In the genomic region with DNA sequence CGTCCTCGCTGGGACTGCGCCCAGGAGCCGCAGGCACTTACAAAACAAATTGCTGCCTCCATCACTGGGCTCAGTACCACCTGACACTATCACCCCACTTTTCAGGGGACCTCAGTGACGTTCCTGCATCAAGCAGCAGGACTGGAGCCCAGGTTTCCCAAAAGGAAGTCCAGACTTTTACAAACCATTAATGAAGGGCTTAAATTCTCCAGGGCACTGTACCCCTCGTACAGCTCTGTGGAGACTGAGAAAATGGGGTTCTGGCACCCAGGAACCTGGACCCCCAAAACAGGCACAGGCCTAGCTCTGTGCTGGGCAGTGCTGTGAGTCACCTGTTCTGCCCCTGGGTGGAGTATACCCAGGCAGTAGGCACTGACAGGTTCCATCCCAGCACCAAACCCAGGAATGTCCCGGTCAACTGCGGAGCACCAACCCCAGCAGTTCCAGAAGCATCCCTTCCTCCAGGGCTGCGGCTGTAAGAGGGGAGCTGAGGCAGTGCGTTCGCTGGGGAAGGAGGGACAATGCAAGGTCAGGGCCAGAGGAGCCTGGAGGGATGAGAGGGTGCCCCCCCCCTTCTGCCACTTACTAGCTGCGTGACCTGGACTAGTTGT, we compare ENCODE assay signal across 8 cellular contexts. TPM values are rescaled to one million over a fixed set of nuclear protein-coding genes. Genes with fewer than 3 reads are reported as not detected.
DNase-seq lines count a peak whose midpoint lies in the region; ATAC-seq and TF ChIP-seq lines count a peak whose summit lies in the region.

No MANE protein-coding gene starts in this region.

- DNase-seq in T-helper 2 cell treated with Interferon-gamma antibody and Interleukin-4, amounts not matched to agents 5 μg/mL and 100 μg/mL, for 36 hours (ENCODE audit: low spot score): no peak
- no peak for DNase-seq in T-helper 2 cell
- DNase-seq in Peyer's patch: no peak
- DNase-seq in fibroblast of the aortic adventitia (ENCODE audit: low read depth): no peak
- no peak for DNase-seq in stimulated activated naive B cell treated with anti-CD40 and anti-IgM and Interleukin-4, amounts not matched to agents 10 μg/mL and 1 μg/mL and 100 μg/mL, for 72 hours
- no peak for DNase-seq in left colon
- DNase-seq in GM19240 (ENCODE audit: insufficient read length, low spot score): no peak
- no peak for DNase-seq in DMS 273 (lab: John Stamatoyannopoulos, UW; ENCODE audit: unreplicated experiment)

- H3K4me1 ChIP-seq in Peyer's patch: peaks cover 0 to 26% (median 21%) of the 10 kb centered on the region in 4 donors

- ATAC-seq in stimulated activated naive B cell treated with anti-CD40 and anti-IgM and Interleukin-4, amounts not matched to agents 10 μg/mL and 1 μg/mL and 100 μg/mL, for 72 hours (replicated peaks): peak; percentile 2 to 8
- no peak for ATAC-seq in left colon

- intact Hi-C loops in left colon (cut with DNase I, micrococcal nuclease): no loop called here

- H3K27ac ChIP-seq in Peyer's patch: no peak overlapping the region

- no peaks in the 10 kb centered on the region for H3K9me3 ChIP-seq in Peyer's patch

- H3K36me3 ChIP-seq in Peyer's patch: no peaks in the 10 kb centered on the region

- H3K27me3 Mint-ChIP-seq in T-helper 2 cell treated with Interferon-gamma antibody and Interleukin-4, amounts not matched to agents 5 μg/mL and 100 μg/mL, for 36 hours (ENCODE audit: low read depth): peaks cover 64% of the 10 kb centered on the region
- H3K27me3 Mint-ChIP-seq in stimulated activated naive B cell treated with anti-CD40 and anti-IgM and Interleukin-4, amounts not matched to agents 10 μg/mL and 1 μg/mL and 100 μg/mL, for 72 hours: peaks cover 49 to 81% of the 10 kb centered on the region in 2 donors

- peak overlapping the region in 3 of 4 donors; percentile 56 to 65 (median 60) for H3K4me3 ChIP-seq in Peyer's patch
- peak overlapping the region; percentile 26 for H3K4me3 ChIP-seq in fibroblast of the aortic adventitia (ENCODE audit: low read depth, low read length)

- H3K27ac Mint-ChIP-seq in T-helper 2 cell treated with Interferon-gamma antibody and Interleukin-4, amounts not matched to agents 5 μg/mL and 100 μg/mL, for 36 hours: no peak overlapping the region
- H3K27ac Mint-ChIP-seq in stimulated activated naive B cell treated with anti-CD40 and anti-IgM and Interleukin-4, amounts not matched to agents 10 μg/mL and 1 μg/mL and 100 μg/mL, for 72 hours: peak overlapping the region; percentile 66

- TF ChIP-seq POLR2A in Peyer's patch (IDR thresholded peaks at IDR 0.05): no peak

- H3K27me3 ChIP-seq in Peyer's patch: peaks cover 0 to 8% of the 10 kb centered on the region in 2 donors

- no peaks in the 10 kb centered on the region for H3K36me3 Mint-ChIP-seq in T-helper 2 cell treated with Interferon-gamma antibody and Interleukin-4, amounts not matched to agents 5 μg/mL and 100 μg/mL, for 36 hours (ENCODE audit: low read depth)
- H3K36me3 Mint-ChIP-seq in stimulated activated naive B cell treated with anti-CD40 and anti-IgM and Interleukin-4, amounts not matched to agents 10 μg/mL and 1 μg/mL and 100 μg/mL, for 72 hours: no peaks in the 10 kb centered on the region

- H3K4me1 Mint-ChIP-seq in T-helper 2 cell treated with Interferon-gamma antibody and Interleukin-4, amounts not matched to agents 5 μg/mL and 100 μg/mL, for 36 hours (ENCODE audit: low read depth): peaks cover 17% of the 10 kb centered on the region
- H3K4me1 Mint-ChIP-seq in stimulated activated naive B cell treated with anti-CD40 and anti-IgM and Interleukin-4, amounts not matched to agents 10 μg/mL and 1 μg/mL and 100 μg/mL, for 72 hours: peaks cover 21 to 31% of the 10 kb centered on the region in 2 donors

- TF ChIP-seq CTCF in Peyer's patch (IDR thresholded peaks at IDR 0.05) (peak in 1 of 6 experiments; percentile 2), fibroblast of the aortic adventitia (IDR thresholded peaks at IDR 0.05; ENCODE audit: insufficient read depth, low read length) (no peak)

- H3K9me3 Mint-ChIP-seq in T-helper 2 cell treated with Interferon-gamma antibody and Interleukin-4, amounts not matched to agents 5 μg/mL and 100 μg/mL, for 36 hours: no peaks in the 10 kb centered on the region
- no peaks in the 10 kb centered on the region for H3K9me3 Mint-ChIP-seq in stimulated activated naive B cell treated with anti-CD40 and anti-IgM and Interleukin-4, amounts not matched to agents 10 μg/mL and 1 μg/mL and 100 μg/mL, for 72 hours

- peak overlapping the region; percentile 85 for H3K4me3 Mint-ChIP-seq in T-helper 2 cell treated with Interferon-gamma antibody and Interleukin-4, amounts not matched to agents 5 μg/mL and 100 μg/mL, for 36 hours
- H3K4me3 Mint-ChIP-seq in stimulated activated naive B cell treated with anti-CD40 and anti-IgM and Interleukin-4, amounts not matched to agents 10 μg/mL and 1 μg/mL and 100 μg/mL, for 72 hours: peak overlapping the region; percentile 89 to 93

RNA-seq across cellular contexts. Expression of a gene that starts 24.6 kb away (rescaled TPM):
- not detected for total RNA-seq in Peyer's patch
- not detected in 2 replicates for total RNA-seq in fibroblast of the aortic adventitia (ENCODE audit: low replicate concordance)
- under 1 TPM in 1 of 2 donors, not detected in 1; 0.08 TPM for total RNA-seq in left colon

RNA-seq across cellular contexts. Expression of a gene that starts 36.3 kb away (rescaled TPM):
- total RNA-seq in Peyer's patch: 10 to 100 TPM in 3 of 4 donors, 1 to 10 TPM in 1; 5.1 to 46.2 (median 15.6) TPM
- 15.0 and 21.1 TPM in 2 replicates for total RNA-seq in fibroblast of the aortic adventitia (ENCODE audit: low replicate concordance)
- 10 to 100 TPM in 1 of 2 donors, 1 to 10 TPM in 1; 9.2 to 14.4 TPM for total RNA-seq in left colon

RNA-seq across cellular contexts. Expression of a gene that starts 55.3 kb away (rescaled TPM):
- total RNA-seq in Peyer's patch: 10 to 100 TPM; 30.5 to 69.9 (median 41.4) TPM
- total RNA-seq in fibroblast of the aortic adventitia (ENCODE audit: low replicate concordance): 8.6 and 15.0 TPM in 2 replicates
- total RNA-seq in left colon: 10 to 100 TPM; 40.2 to 51.9 TPM

RNA-seq across cellular contexts. Expression of a gene that starts 56.4 kb away (rescaled TPM):
- total RNA-seq in Peyer's patch (100 to 1,000 TPM in 2 of 4 donors, 10 to 100 TPM in 2; 83.5 to 131 (median 95.6) TPM), fibroblast of the aortic adventitia (ENCODE audit: low replicate concordance) (195 and 196 TPM in 2 replicates), left colon (100 to 1,000 TPM; 120 to 140 TPM)
